In the genomic region with DNA sequence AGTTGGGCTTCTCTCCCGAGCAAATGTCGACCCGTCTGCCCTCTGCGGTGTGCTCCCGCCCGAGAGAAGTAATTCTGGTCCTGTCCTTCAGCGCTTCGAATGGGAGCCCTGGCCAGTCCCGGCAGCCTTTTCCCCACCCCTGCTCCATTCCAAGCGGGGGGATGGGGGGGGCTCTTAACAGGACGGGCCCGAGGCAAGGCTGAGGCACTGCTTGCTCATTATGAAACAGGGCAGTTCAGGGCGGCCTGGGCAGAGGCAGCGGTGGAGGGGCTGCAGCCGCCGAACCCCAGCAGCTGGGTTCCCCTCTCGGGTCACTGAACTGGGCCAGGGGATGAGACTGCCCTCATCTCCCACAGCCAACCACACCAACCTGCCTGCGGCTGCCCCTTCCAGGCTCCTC, we compare ENCODE assay signal across 1 cellular context.
TF ChIP-seq lines count a peak whose summit lies in the region.

No MANE protein-coding gene starts in this region.

TF ChIP-seq in SK-N-SH treated with all-trans-retinoic acid at 6 μM for 48 hours, 23 proteins besides CTCF, POLR2A, EP300 and RAD21 (continued from another document):
- TF ChIP-seq ESRRG (CRISPR knock-in tag; IDR thresholded peaks at IDR 0.05), result no peak
